In genomic region chr14:90547250-90547649, GRCh38 we compare ENCODE assay signal across 17 cellular contexts.
"Had no signal": no experiment of that assay in that cellular context is flagged by ENCODE, and none has a peak within 500 bp of the region (broad histone marks: within the 10 kb centered on the region; RNA-seq: fewer than 3 reads in every experiment).

No MANE protein-coding gene starts in this region.

- H3K27ac ChIP-seq: body of pancreas, colonic mucosa, ovary, tibial nerve had no signal

- H3K27ac Mint-ChIP-seq: activated B cell treated with CpG ODN at 0.5 μM for 24 hours; activated CD4-positive, alpha-beta memory T cell treated with anti-CD3 and anti-CD28 coated beads, Interleukin-2, amount 10 ng/mL, durations not matched to agents 7 days and 5 days; activated CD8-positive, alpha-beta memory T cell treated with anti-CD3 and anti-CD28 coated beads, Interleukin-2, amount 10 ng/mL, durations not matched to agents 7 days and 5 days; activated naive CD8-positive, alpha-beta T cell treated with anti-CD3 and anti-CD28 coated beads, Interleukin-2, amount 10 ng/mL, durations not matched to agents 7 days and 5 days; naive thymus-derived CD4-positive, alpha-beta T cell; stimulated activated naive B cell treated with anti-CD40 and anti-IgM and Interleukin-4, amounts not matched to agents 10 μg/mL and 1 μg/mL and 100 μg/mL, for 72 hours; T-cell had no signal

- H3K4me1 Mint-ChIP-seq: activated B cell treated with CpG ODN at 0.5 μM for 24 hours; activated CD4-positive, alpha-beta memory T cell treated with anti-CD3 and anti-CD28 coated beads, Interleukin-2, amount 10 ng/mL, durations not matched to agents 7 days and 5 days; activated CD8-positive, alpha-beta memory T cell treated with anti-CD3 and anti-CD28 coated beads, Interleukin-2, amount 10 ng/mL, durations not matched to agents 7 days and 5 days; activated naive CD8-positive, alpha-beta T cell treated with anti-CD3 and anti-CD28 coated beads, Interleukin-2, amount 10 ng/mL, durations not matched to agents 7 days and 5 days; naive thymus-derived CD4-positive, alpha-beta T cell; stimulated activated naive B cell treated with anti-CD40 and anti-IgM and Interleukin-4, amounts not matched to agents 10 μg/mL and 1 μg/mL and 100 μg/mL, for 72 hours; T-cell had no signal

- H3K9me3 ChIP-seq: body of pancreas, colonic mucosa, mucosa of descending colon, ovary, tibial nerve had no signal

- H3K9me3 Mint-ChIP-seq: activated B cell treated with CpG ODN at 0.5 μM for 24 hours; activated CD4-positive, alpha-beta memory T cell treated with anti-CD3 and anti-CD28 coated beads, Interleukin-2, amount 10 ng/mL, durations not matched to agents 7 days and 5 days; activated naive CD8-positive, alpha-beta T cell treated with anti-CD3 and anti-CD28 coated beads, Interleukin-2, amount 10 ng/mL, durations not matched to agents 7 days and 5 days; naive thymus-derived CD4-positive, alpha-beta T cell; T-cell had no signal

- DNase-seq: activated B cell treated with CpG ODN at 0.5 μM for 24 hours; activated CD4-positive, alpha-beta memory T cell treated with anti-CD3 and anti-CD28 coated beads, Interleukin-2, amount 10 ng/mL, durations not matched to agents 7 days and 5 days; activated CD4-positive, alpha-beta T cell treated with anti-CD3 and anti-CD28 coated beads for 4 hours; activated CD8-positive, alpha-beta memory T cell treated with anti-CD3 and anti-CD28 coated beads, Interleukin-2, amount 10 ng/mL, durations not matched to agents 7 days and 5 days; activated naive CD4-positive, alpha-beta T cell; activated naive CD8-positive, alpha-beta T cell treated with anti-CD3 and anti-CD28 coated beads, Interleukin-2, amount 10 ng/mL, durations not matched to agents 7 days and 5 days; body of pancreas; central memory CD4-positive, alpha-beta T cell; colonic mucosa; erythroblast; mesenchymal stem cell; mucosa of descending colon; naive thymus-derived CD4-positive, alpha-beta T cell; stimulated activated naive B cell treated with anti-CD40 and anti-IgM and Interleukin-4, amounts not matched to agents 10 μg/mL and 1 μg/mL and 100 μg/mL, for 72 hours; T-cell had no signal

- H3K4me3 ChIP-seq: body of pancreas, colonic mucosa, mucosa of descending colon, ovary, tibial nerve had no signal

- H3K36me3 Mint-ChIP-seq: activated CD8-positive, alpha-beta memory T cell treated with anti-CD3 and anti-CD28 coated beads, Interleukin-2, amount 10 ng/mL, durations not matched to agents 7 days and 5 days; activated naive CD8-positive, alpha-beta T cell treated with anti-CD3 and anti-CD28 coated beads, Interleukin-2, amount 10 ng/mL, durations not matched to agents 7 days and 5 days; naive thymus-derived CD4-positive, alpha-beta T cell; stimulated activated naive B cell treated with anti-CD40 and anti-IgM and Interleukin-4, amounts not matched to agents 10 μg/mL and 1 μg/mL and 100 μg/mL, for 72 hours; T-cell had no signal

- ATAC-seq: activated CD8-positive, alpha-beta memory T cell treated with anti-CD3 and anti-CD28 coated beads, Interleukin-2, amount 10 ng/mL, durations not matched to agents 7 days and 5 days; body of pancreas; mucosa of descending colon; naive thymus-derived CD4-positive, alpha-beta T cell; stimulated activated naive B cell treated with anti-CD40 and anti-IgM and Interleukin-4, amounts not matched to agents 10 μg/mL and 1 μg/mL and 100 μg/mL, for 72 hours; T-cell had no signal

- H3K4me3 Mint-ChIP-seq: activated B cell treated with CpG ODN at 0.5 μM for 24 hours; activated CD4-positive, alpha-beta memory T cell treated with anti-CD3 and anti-CD28 coated beads, Interleukin-2, amount 10 ng/mL, durations not matched to agents 7 days and 5 days; activated CD8-positive, alpha-beta memory T cell treated with anti-CD3 and anti-CD28 coated beads, Interleukin-2, amount 10 ng/mL, durations not matched to agents 7 days and 5 days; activated naive CD8-positive, alpha-beta T cell treated with anti-CD3 and anti-CD28 coated beads, Interleukin-2, amount 10 ng/mL, durations not matched to agents 7 days and 5 days; naive thymus-derived CD4-positive, alpha-beta T cell; stimulated activated naive B cell treated with anti-CD40 and anti-IgM and Interleukin-4, amounts not matched to agents 10 μg/mL and 1 μg/mL and 100 μg/mL, for 72 hours; T-cell had no signal

- H3K36me3 ChIP-seq: colonic mucosa, ovary had no signal

- H3K27me3 Mint-ChIP-seq: activated B cell treated with CpG ODN at 0.5 μM for 24 hours; activated CD4-positive, alpha-beta memory T cell treated with anti-CD3 and anti-CD28 coated beads, Interleukin-2, amount 10 ng/mL, durations not matched to agents 7 days and 5 days; activated CD8-positive, alpha-beta memory T cell treated with anti-CD3 and anti-CD28 coated beads, Interleukin-2, amount 10 ng/mL, durations not matched to agents 7 days and 5 days; naive thymus-derived CD4-positive, alpha-beta T cell; stimulated activated naive B cell treated with anti-CD40 and anti-IgM and Interleukin-4, amounts not matched to agents 10 μg/mL and 1 μg/mL and 100 μg/mL, for 72 hours; T-cell had no signal

- H3K27me3 ChIP-seq: body of pancreas, colonic mucosa, ovary, tibial nerve had no signal

- H3K4me1 ChIP-seq: colonic mucosa had no signal
